ENCODE assay signal across 1 cellular context in the genomic region with DNA sequence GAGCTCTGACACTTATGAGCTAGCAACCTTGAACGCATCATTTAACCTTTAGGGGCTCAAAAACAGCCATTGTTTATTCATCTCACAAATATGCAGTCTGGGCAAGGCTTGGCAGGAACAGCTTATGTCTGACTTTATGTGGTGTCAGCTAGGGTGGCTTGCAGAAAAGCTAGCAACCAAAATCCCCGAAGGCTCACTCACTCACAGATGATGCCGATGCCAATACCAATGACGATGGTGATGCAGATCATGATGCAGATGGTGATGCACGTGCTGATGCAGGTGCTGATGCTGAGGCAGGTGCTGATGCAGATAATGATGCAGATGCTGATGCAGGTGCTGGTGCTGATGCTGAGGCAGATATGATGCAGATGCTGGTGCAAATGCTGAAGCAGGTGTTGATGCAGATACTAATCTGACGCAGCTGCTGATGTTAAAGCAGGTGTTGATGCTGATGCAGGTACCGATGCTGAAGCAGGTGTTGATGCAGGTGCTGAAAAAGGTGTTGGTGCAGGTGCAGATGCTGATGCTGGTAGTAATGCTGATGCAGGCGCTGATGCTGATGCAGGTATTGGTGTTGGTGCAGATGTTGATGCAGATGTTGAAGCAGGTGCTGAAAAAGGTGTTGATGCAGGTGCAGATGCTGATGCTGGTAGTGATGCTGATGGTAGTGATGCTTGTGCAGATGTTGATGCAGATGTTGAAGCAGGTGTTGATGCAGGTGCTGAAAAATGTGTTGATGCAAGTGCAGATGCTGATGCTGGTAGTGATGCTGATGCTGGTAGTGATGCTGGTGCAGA.
TF ChIP-seq lines count a peak whose summit lies in the region.

No MANE protein-coding gene starts in this region.

TF ChIP-seq in K562, 482 proteins besides CTCF, POLR2A, EP300 and RAD21 (continued from another document):
- TF ChIP-seq, protein P1, sequence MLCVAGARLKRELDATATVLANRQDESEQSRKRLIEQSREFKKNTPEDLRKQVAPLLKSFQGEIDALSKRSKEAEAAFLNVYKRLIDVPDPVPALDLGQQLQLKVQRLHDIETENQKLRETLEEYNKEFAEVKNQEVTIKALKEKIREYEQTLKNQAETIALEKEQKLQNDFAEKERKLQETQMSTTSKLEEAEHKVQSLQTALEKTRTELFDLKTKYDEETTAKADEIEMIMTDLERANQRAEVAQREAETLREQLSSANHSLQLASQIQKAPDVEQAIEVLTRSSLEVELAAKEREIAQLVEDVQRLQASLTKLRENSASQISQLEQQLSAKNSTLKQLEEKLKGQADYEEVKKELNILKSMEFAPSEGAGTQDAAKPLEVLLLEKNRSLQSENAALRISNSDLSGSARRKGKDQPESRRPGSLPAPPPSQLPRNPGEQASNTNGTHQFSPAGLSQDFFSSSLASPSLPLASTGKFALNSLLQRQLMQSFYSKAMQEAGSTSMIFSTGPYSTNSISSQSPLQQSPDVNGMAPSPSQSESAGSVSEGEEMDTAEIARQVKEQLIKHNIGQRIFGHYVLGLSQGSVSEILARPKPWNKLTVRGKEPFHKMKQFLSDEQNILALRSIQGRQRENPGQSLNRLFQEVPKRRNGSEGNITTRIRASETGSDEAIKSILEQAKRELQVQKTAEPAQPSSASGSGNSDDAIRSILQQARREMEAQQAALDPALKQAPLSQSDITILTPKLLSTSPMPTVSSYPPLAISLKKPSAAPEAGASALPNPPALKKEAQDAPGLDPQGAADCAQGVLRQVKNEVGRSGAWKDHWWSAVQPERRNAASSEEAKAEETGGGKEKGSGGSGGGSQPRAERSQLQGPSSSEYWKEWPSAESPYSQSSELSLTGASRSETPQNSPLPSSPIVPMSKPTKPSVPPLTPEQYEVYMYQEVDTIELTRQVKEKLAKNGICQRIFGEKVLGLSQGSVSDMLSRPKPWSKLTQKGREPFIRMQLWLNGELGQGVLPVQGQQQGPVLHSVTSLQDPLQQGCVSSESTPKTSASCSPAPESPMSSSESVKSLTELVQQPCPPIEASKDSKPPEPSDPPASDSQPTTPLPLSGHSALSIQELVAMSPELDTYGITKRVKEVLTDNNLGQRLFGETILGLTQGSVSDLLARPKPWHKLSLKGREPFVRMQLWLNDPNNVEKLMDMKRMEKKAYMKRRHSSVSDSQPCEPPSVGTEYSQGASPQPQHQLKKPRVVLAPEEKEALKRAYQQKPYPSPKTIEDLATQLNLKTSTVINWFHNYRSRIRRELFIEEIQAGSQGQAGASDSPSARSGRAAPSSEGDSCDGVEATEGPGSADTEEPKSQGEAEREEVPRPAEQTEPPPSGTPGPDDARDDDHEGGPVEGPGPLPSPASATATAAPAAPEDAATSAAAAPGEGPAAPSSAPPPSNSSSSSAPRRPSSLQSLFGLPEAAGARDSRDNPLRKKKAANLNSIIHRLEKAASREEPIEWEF (CRISPR knock-in tag; IDR thresholded peaks at IDR 0.05): no peak
- TF ChIP-seq, protein P2, sequence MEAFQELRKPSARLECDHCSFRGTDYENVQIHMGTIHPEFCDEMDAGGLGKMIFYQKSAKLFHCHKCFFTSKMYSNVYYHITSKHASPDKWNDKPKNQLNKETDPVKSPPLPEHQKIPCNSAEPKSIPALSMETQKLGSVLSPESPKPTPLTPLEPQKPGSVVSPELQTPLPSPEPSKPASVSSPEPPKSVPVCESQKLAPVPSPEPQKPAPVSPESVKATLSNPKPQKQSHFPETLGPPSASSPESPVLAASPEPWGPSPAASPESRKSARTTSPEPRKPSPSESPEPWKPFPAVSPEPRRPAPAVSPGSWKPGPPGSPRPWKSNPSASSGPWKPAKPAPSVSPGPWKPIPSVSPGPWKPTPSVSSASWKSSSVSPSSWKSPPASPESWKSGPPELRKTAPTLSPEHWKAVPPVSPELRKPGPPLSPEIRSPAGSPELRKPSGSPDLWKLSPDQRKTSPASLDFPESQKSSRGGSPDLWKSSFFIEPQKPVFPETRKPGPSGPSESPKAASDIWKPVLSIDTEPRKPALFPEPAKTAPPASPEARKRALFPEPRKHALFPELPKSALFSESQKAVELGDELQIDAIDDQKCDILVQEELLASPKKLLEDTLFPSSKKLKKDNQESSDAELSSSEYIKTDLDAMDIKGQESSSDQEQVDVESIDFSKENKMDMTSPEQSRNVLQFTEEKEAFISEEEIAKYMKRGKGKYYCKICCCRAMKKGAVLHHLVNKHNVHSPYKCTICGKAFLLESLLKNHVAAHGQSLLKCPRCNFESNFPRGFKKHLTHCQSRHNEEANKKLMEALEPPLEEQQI (IDR thresholded peaks at IDR 0.05): no peak
- no peak for TF ChIP-seq SMAD4 (CRISPR knock-in tag; conservative IDR thresholded peaks at IDR 0.05)
- TF ChIP-seq, protein P3, sequence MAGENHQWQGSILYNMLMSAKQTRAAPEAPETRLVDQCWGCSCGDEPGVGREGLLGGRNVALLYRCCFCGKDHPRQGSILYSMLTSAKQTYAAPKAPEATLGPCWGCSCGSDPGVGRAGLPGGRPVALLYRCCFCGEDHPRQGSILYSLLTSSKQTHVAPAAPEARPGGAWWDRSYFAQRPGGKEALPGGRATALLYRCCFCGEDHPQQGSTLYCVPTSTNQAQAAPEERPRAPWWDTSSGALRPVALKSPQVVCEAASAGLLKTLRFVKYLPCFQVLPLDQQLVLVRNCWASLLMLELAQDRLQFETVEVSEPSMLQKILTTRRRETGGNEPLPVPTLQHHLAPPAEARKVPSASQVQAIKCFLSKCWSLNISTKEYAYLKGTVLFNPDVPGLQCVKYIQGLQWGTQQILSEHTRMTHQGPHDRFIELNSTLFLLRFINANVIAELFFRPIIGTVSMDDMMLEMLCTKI (IDR thresholded peaks at IDR 0.05; ENCODE audit: partially characterized antibody): no peak
- TF ChIP-seq ZNF583 (CRISPR knock-in tag; IDR thresholded peaks at IDR 0.05): no peak
- peak; percentile 89; the same call in 1 of the 2 replicates for TF ChIP-seq CTBP1 (IDR thresholded peaks at IDR 0.05; ENCODE audit: borderline replicate concordance)
- TF ChIP-seq ELF1 (tag; IDR thresholded peaks at IDR 0.05): no peak
- TF ChIP-seq GATA2 (CRISPR knock-in tag; IDR thresholded peaks at IDR 0.05): 0 out of 2 replicates have a peak, but pooled peaks have one; percentile 47
- TF ChIP-seq PCBP2 (IDR thresholded peaks at IDR 0.05; ENCODE audit: low read depth, low read length, poor library complexity, severe bottlenecking): no peak
- no peak for TF ChIP-seq PHTF2 (CRISPR knock-in tag; IDR thresholded peaks at IDR 0.05)
